In genomic region chr5:132020568-132021339, GRCh38 we compare ENCODE assay signal across 11 cellular contexts. TPM values are rescaled to one million over a fixed set of nuclear protein-coding genes. Genes with fewer than 3 reads are reported as not detected.
DNase-seq lines count a peak whose midpoint lies in the region; ATAC-seq and TF ChIP-seq lines count a peak whose summit lies in the region.
"Had no signal": no experiment of that assay in that cellular context is flagged by ENCODE, and none has a peak within 500 bp of the region (broad histone marks: within the 10 kb centered on the region; RNA-seq: fewer than 3 reads in every experiment).

No MANE protein-coding gene starts in this region.

- peak overlapping the region; percentile 85 for H3K27ac Mint-ChIP-seq in CD4-positive, alpha-beta T cell
- H3K27ac Mint-ChIP-seq in activated CD4-positive, alpha-beta memory T cell treated with anti-CD3 and anti-CD28 coated beads, Interleukin-2, amount 10 ng/mL, durations not matched to agents 7 days and 5 days, result peak overlapping the region; percentile 96

- no peak overlapping the region for H3K27ac ChIP-seq in CD4-positive, alpha-beta T cell (ENCODE audit: low read depth, low read length)
- H3K27ac ChIP-seq in transverse colon, result no peak overlapping the region
- H3K27ac ChIP-seq in testis, result no peak overlapping the region
- H3K27ac ChIP-seq: BLaER1 treated with 17β-estradiol and CSF1 and Interleukin-3, amounts not matched to agents 10 nM and 100 nM; HL-60 had no signal

- no peaks in the 10 kb centered on the region for H3K9me3 ChIP-seq in CD4-positive, alpha-beta T cell (ENCODE audit: control insufficient read depth, low read length)
- H3K9me3 ChIP-seq in transverse colon (no peaks in the 10 kb centered on the region), testis (no peaks in the 10 kb centered on the region)
- H3K9me3 ChIP-seq: BLaER1 treated with 17β-estradiol and CSF1 and Interleukin-3, amounts not matched to agents 10 nM and 100 nM had no signal

- no peaks in the 10 kb centered on the region for H3K36me3 Mint-ChIP-seq in CD4-positive, alpha-beta T cell (ENCODE audit: low read depth)
- H3K36me3 Mint-ChIP-seq in activated CD4-positive, alpha-beta memory T cell treated with anti-CD3 and anti-CD28 coated beads, Interleukin-2, amount 10 ng/mL, durations not matched to agents 7 days and 5 days (ENCODE audit: low read depth), result no peaks in the 10 kb centered on the region

- H3K36me3 ChIP-seq in transverse colon, result no peaks in the 10 kb centered on the region
- no peaks in the 10 kb centered on the region for H3K36me3 ChIP-seq in testis (ENCODE audit: low read depth, missing control alignments)
- H3K36me3 ChIP-seq: BLaER1 treated with 17β-estradiol and CSF1 and Interleukin-3, amounts not matched to agents 10 nM and 100 nM had no signal

- WGBS in transverse colon (ENCODE audit: low coverage in 1 of 2), 2 donors, result 79 to 100% methylated on average over 3 to 6 of the region's 6 CpGs
- 83 to 87% methylated on average over 6 of the region's 6 CpGs for WGBS in testis, 2 donors

- H3K4me3 ChIP-seq in transverse colon (no peak overlapping the region), testis (no peak overlapping the region)
- H3K4me3 ChIP-seq: BLaER1 treated with 17β-estradiol and CSF1 and Interleukin-3, amounts not matched to agents 10 nM and 100 nM had no signal

- intact Hi-C loops in CD4-positive, alpha-beta T cell (cut with DNase I, micrococcal nuclease), result loop anchor here in 1 of 2 experiments (5.0 kb wide), 1 partner anchor 37 kb away; no protein-coding TSS in a partner anchor
- intact Hi-C loops in transverse colon (cut with DNase I; ENCODE audit: low total_unique reads) (no loop called here), testis (cut with DNase I; ENCODE audit: low total_unique reads) (no loop called here)

- no peaks in the 10 kb centered on the region for H3K9me3 Mint-ChIP-seq in CD4-positive, alpha-beta T cell
- H3K9me3 Mint-ChIP-seq in activated CD4-positive, alpha-beta memory T cell treated with anti-CD3 and anti-CD28 coated beads, Interleukin-2, amount 10 ng/mL, durations not matched to agents 7 days and 5 days, result no peaks in the 10 kb centered on the region

- TF ChIP-seq CTCF in CD4-positive, alpha-beta T cell (IDR thresholded peaks at IDR 0.05), result no peak
- TF ChIP-seq CTCF in transverse colon (IDR thresholded peaks at IDR 0.05) (no peak), testis (IDR thresholded peaks at IDR 0.05) (no peak)

- peak in 1 of 10 experiments; percentile 34 for DNase-seq in CD4-positive, alpha-beta T cell
- DNase-seq in activated CD4-positive, alpha-beta memory T cell treated with anti-CD3 and anti-CD28 coated beads, Interleukin-2, amount 10 ng/mL, durations not matched to agents 7 days and 5 days, result no peak
- DNase-seq in Ammon's horn (ENCODE audit: low spot score) (no peak), transverse colon (no peak), testis (no peak), NCI-H82 treated with DMSO at 0.1 percent for 48 hours (lab: John Stamatoyannopoulos, UW; ENCODE audit: unreplicated experiment) (no peak)
- DNase-seq: kidney glomerular epithelial cell had no signal

- in situ Hi-C loops in transverse colon (cut with MboI; ENCODE audit: low pct_ligation_motif_present in 1 of 4, low pct_unique_long_range_greater_than_20kb in 1 of 4, low sequenced_read_pairs in 3 of 4), result loop anchor here in 1 of 4 donors (25.0 kb wide), 1 partner anchor 583 kb away; no protein-coding TSS in a partner anchor

- TF ChIP-seq EP300 in transverse colon (IDR thresholded peaks at IDR 0.05; ENCODE audit: low read depth), result no peak

- TF ChIP-seq POLR2A in transverse colon (IDR thresholded peaks at IDR 0.05), result no peak
- no peak for TF ChIP-seq POLR2A in testis (IDR thresholded peaks at IDR 0.05)

- H3K27me3 ChIP-seq in CD4-positive, alpha-beta T cell (ENCODE audit: control insufficient read depth, insufficient read depth, low read length), result no peaks in the 10 kb centered on the region
- peaks cover 25% of the 10 kb centered on the region for H3K27me3 ChIP-seq in transverse colon
- no peaks in the 10 kb centered on the region for H3K27me3 ChIP-seq in testis
- H3K27me3 ChIP-seq: BLaER1 treated with 17β-estradiol and CSF1 and Interleukin-3, amounts not matched to agents 10 nM and 100 nM had no signal

- peaks cover 46% of the 10 kb centered on the region for H3K4me1 Mint-ChIP-seq in CD4-positive, alpha-beta T cell (ENCODE audit: low read depth)
- H3K4me1 Mint-ChIP-seq in activated CD4-positive, alpha-beta memory T cell treated with anti-CD3 and anti-CD28 coated beads, Interleukin-2, amount 10 ng/mL, durations not matched to agents 7 days and 5 days, result peaks cover 58% of the 10 kb centered on the region

- peaks cover 13% of the 10 kb centered on the region for H3K27me3 Mint-ChIP-seq in CD4-positive, alpha-beta T cell
- peaks cover 36% of the 10 kb centered on the region for H3K27me3 Mint-ChIP-seq in activated CD4-positive, alpha-beta memory T cell treated with anti-CD3 and anti-CD28 coated beads, Interleukin-2, amount 10 ng/mL, durations not matched to agents 7 days and 5 days

- CTCF ChIA-PET in CD4-positive, alpha-beta T cell (lab: Charles Lee), result interaction anchor here (0.9 kb wide), 1 partner anchor 13 kb away, joined by 3 read pairs; no protein-coding TSS in a partner anchor
- CTCF ChIA-PET in activated CD4-positive, alpha-beta memory T cell treated with anti-CD3 and anti-CD28 coated beads, Interleukin-2, amount 10 ng/mL, durations not matched to agents 7 days and 5 days (lab: Charles Lee), result interaction anchor here (0.5 to 2.1 kb wide), 7 partner anchors 12 to 432 kb away, joined by 3 to 20 read pairs (median 4); no protein-coding TSS in a partner anchor

- no peak overlapping the region for H3K4me3 Mint-ChIP-seq in CD4-positive, alpha-beta T cell
- H3K4me3 Mint-ChIP-seq in activated CD4-positive, alpha-beta memory T cell treated with anti-CD3 and anti-CD28 coated beads, Interleukin-2, amount 10 ng/mL, durations not matched to agents 7 days and 5 days, result peak overlapping the region; percentile 2

- no peaks in the 10 kb centered on the region for H3K4me1 ChIP-seq in transverse colon
- no peaks in the 10 kb centered on the region for H3K4me1 ChIP-seq in testis

- POLR2A ChIA-PET in CD4-positive, alpha-beta T cell (lab: Charles Lee), result interaction anchor here (1.1 kb wide), 1 partner anchor 9 kb away, joined by 3 read pairs; the partner anchor contains the start of gene ACSL6
- POLR2A ChIA-PET in activated CD4-positive, alpha-beta memory T cell treated with anti-CD3 and anti-CD28 coated beads, Interleukin-2, amount 10 ng/mL, durations not matched to agents 7 days and 5 days (lab: Charles Lee), result interaction anchor here (0.7 to 2.1 kb wide), 12 partner anchors 9 to 426 kb away, joined by 3 to 15 read pairs (median 5); partner anchors contain the start of genes ACSL6 and FNIP1

- peak; percentile 22 for ATAC-seq in CD4-positive, alpha-beta T cell (ENCODE audit: poor library complexity)
- ATAC-seq in GM19455 (IDR thresholded peaks at IDR 0.05; ENCODE audit: unreplicated experiment) (peak; percentile 18), HG03175 (IDR thresholded peaks at IDR 0.05; ENCODE audit: unreplicated experiment) (peak; percentile 19)

RNA-seq across cellular contexts. Expression of gene ACSL6, which starts 9.3 kb away (rescaled TPM):
- total RNA-seq in CD4-positive, alpha-beta T cell, result 10 to 100 TPM; 13.9 to 17.6 TPM
- total RNA-seq in activated CD4-positive, alpha-beta memory T cell treated with anti-CD3 and anti-CD28 coated beads, Interleukin-2, amount 10 ng/mL, durations not matched to agents 7 days and 5 days, result 10 to 100 TPM; 10.6 to 11.5 TPM
- under 1 TPM in 2 of 4 donors, not detected in 2; 0.41 to 0.64 TPM for total RNA-seq in transverse colon
- 10 to 100 TPM; 38.5 to 44.9 TPM for total RNA-seq in testis
- polyA plus RNA-seq in testis (ENCODE audit: insufficient read depth, low read depth, low replicate concordance), result 98.7 TPM

RNA-seq across cellular contexts. Expression of gene IL3, which starts 39.7 kb away (rescaled TPM):
- not detected for total RNA-seq in CD4-positive, alpha-beta T cell
- total RNA-seq in activated CD4-positive, alpha-beta memory T cell treated with anti-CD3 and anti-CD28 coated beads, Interleukin-2, amount 10 ng/mL, durations not matched to agents 7 days and 5 days, result 1 to 10 TPM; 1.4 to 1.6 TPM
- total RNA-seq in transverse colon (not detected), testis (under 1 TPM in 1 of 2 donors, not detected in 1; 0.39 TPM)
- polyA plus RNA-seq in testis (ENCODE audit: insufficient read depth, low read depth, low replicate concordance), result not detected

RNA-seq across cellular contexts. Expression of gene CSF2, which starts 52.8 kb away (rescaled TPM):
- not detected for total RNA-seq in CD4-positive, alpha-beta T cell
- 10 to 100 TPM; 30.8 to 32.7 TPM for total RNA-seq in activated CD4-positive, alpha-beta memory T cell treated with anti-CD3 and anti-CD28 coated beads, Interleukin-2, amount 10 ng/mL, durations not matched to agents 7 days and 5 days
- not detected for total RNA-seq in transverse colon
- not detected for total RNA-seq in testis
- polyA plus RNA-seq in testis (ENCODE audit: insufficient read depth, low read depth, low replicate concordance), result not detected

Comparison
In these comparisons a context has a peak if more than half of its experiments do, and no peak if none do; other contexts are left out.
1. RNA of gene ACSL6, which starts 9.3 kb away (total RNA-seq): 38.5 to 44.9 TPM in testis, 13.9 to 17.6 TPM in CD4-positive, alpha-beta T cell and 10.6 to 11.5 TPM in activated CD4-positive, alpha-beta memory T cell treated with anti-CD3 and anti-CD28 coated beads, Interleukin-2, amount 10 ng/mL, durations not matched to agents 7 days and 5 days; 0.41 to 0.64 TPM in transverse colon; every median in the first group is over 4 times any median in the second.
2. RNA of gene CSF2, which starts 52.8 kb away (total RNA-seq): 30.8 to 32.7 TPM in activated CD4-positive, alpha-beta memory T cell treated with anti-CD3 and anti-CD28 coated beads, Interleukin-2, amount 10 ng/mL, durations not matched to agents 7 days and 5 days; not detected in testis, not detected in CD4-positive, alpha-beta T cell and not detected in transverse colon; every median in the first group is over 10 times any median in the second.
3. Peak in every context shown above with its lines, with median percentiles within 50 percentile points of each other: ATAC-seq.